ENCODE assay signal across 9 cellular contexts in genomic region chr6:147222160-147222838, GRCh38. TPM values are rescaled to one million over a fixed set of nuclear protein-coding genes. Genes with fewer than 3 reads are reported as not detected.
DNase-seq lines count a peak whose midpoint lies in the region; ATAC-seq and TF ChIP-seq lines count a peak whose summit lies in the region.
"Had no signal": no experiment of that assay in that cellular context is flagged by ENCODE, and none has a peak within 500 bp of the region (broad histone marks: within the 10 kb centered on the region; RNA-seq: fewer than 3 reads in every experiment).

No MANE protein-coding gene starts in this region.

- no peak overlapping the region for H3K9ac ChIP-seq in liver (ENCODE audit: low read depth in 1 of 2, low read length in 2 of 2)

- H3K27me3 ChIP-seq in liver (ENCODE audit: control insufficient read depth in 4 of 4, insufficient read depth in 4 of 4, low read length in 3 of 4) = no peaks in the 10 kb centered on the region
- H3K27me3 ChIP-seq in gastrocnemius medialis = no peaks in the 10 kb centered on the region

- no peak for TF ChIP-seq POLR2A in gastrocnemius medialis (IDR thresholded peaks at IDR 0.05)

- peak; percentile 55 for ATAC-seq in HG03103 (IDR thresholded peaks at IDR 0.05; ENCODE audit: low read depth, unreplicated experiment)
- ATAC-seq in GM19397 (IDR thresholded peaks at IDR 0.05; ENCODE audit: unreplicated experiment) = no peak
- no peak for ATAC-seq in gastrocnemius medialis

- in situ Hi-C loops in astrocyte of the cerebellum (cut with HindIII; ENCODE audit: low sequenced_read_pairs) (no loop called here), gastrocnemius medialis (cut with MboI; ENCODE audit: low sequenced_read_pairs in 4 of 4) (loop anchor here in 1 of 4 donors (25.0 kb wide), 1 partner anchor 1410 kb away; the partner anchor contains the start of gene FBXO30)

- TF ChIP-seq CTCF in astrocyte of the cerebellum (IDR thresholded peaks at IDR 0.05; ENCODE audit: low read depth, low read length, missing control alignments) = peak; percentile 55
- TF ChIP-seq CTCF in liver (IDR thresholded peaks at IDR 0.05; ENCODE audit: low read depth, low read length, missing input control) = peak; percentile 44
- TF ChIP-seq CTCF in gastrocnemius medialis (IDR thresholded peaks at IDR 0.05 in 4 of 5, conservative IDR thresholded peaks at IDR 0.05 in 1 of 5) = peak in 2 of 5 experiments; percentile 26 to 32

- H3K4me3 ChIP-seq in astrocyte of the cerebellum (ENCODE audit: low read depth, low read length) (no peak overlapping the region), liver (ENCODE audit: low read depth in 1 of 3, low read length in 3 of 3) (no peak overlapping the region), gastrocnemius medialis (no peak overlapping the region)

- DNase-seq in D341Med (ENCODE audit: low spot score) (peak; percentile 20), astrocyte of the cerebellum (ENCODE audit: low read depth) (peak; percentile 22), NCI-H446 treated with DMSO at 0.1 percent for 48 hours (lab: John Stamatoyannopoulos, UW) (no peak), gastrocnemius medialis (no peak)
- no peak for DNase-seq in activated CD4-positive, CD25-positive, alpha-beta regulatory T cell treated with anti-CD3 and anti-CD28 coated beads, Interleukin-2, amount 50 U/mL, for 72 hours

- intact Hi-C loops in gastrocnemius medialis (cut with DNase I; ENCODE audit: low total_unique reads) = no loop called here

- 87% methylated on average over 4 of the region's 4 CpGs for WGBS in liver

- H3K9me3 ChIP-seq in liver (ENCODE audit: control insufficient read depth in 4 of 4, low read length in 3 of 4) (no peaks in the 10 kb centered on the region), gastrocnemius medialis (no peaks in the 10 kb centered on the region)

- H3K36me3 ChIP-seq in liver (ENCODE audit: control insufficient read depth in 4 of 4, insufficient read depth in 3 of 4, low read depth in 1 of 4, low read length in 3 of 4) (no peaks in the 10 kb centered on the region), gastrocnemius medialis (no peaks in the 10 kb centered on the region)

- H3K27ac ChIP-seq in liver (ENCODE audit: low read depth in 1 of 2, low read length in 2 of 2) (no peak overlapping the region), gastrocnemius medialis (no peak overlapping the region)
- H3K27ac ChIP-seq: epithelial cell of prostate had no signal

- TF ChIP-seq RAD21 in liver (IDR thresholded peaks at IDR 0.05) = peak; percentile 56 to 70

- no peaks in the 10 kb centered on the region for H3K4me1 ChIP-seq in liver (ENCODE audit: control insufficient read depth in 4 of 4, insufficient read depth in 4 of 4, low read length in 3 of 4)
- H3K4me1 ChIP-seq in gastrocnemius medialis = peaks cover 0 to 16% of the 10 kb centered on the region in 2 donors

TF ChIP-seq in liver, 16 proteins besides CTCF, POLR2A, EP300 and RAD21:
- no peak for TF ChIP-seq TAF1 (conservative IDR thresholded peaks at IDR 0.05)
- TF ChIP-seq EGR1 (IDR thresholded peaks at IDR 0.05; ENCODE audit: low read depth in 2 of 2) = no peak
- no peak for TF ChIP-seq HNF4A (conservative IDR thresholded peaks at IDR 0.05)
- TF ChIP-seq FOXA1 (IDR thresholded peaks at IDR 0.05) = no peak
- no peak for TF ChIP-seq GABPA (IDR thresholded peaks at IDR 0.05 in 1 of 2, conservative IDR thresholded peaks at IDR 0.05 in 1 of 2)
- no peak for TF ChIP-seq YY1 (IDR thresholded peaks at IDR 0.05)
- TF ChIP-seq ATF3 (IDR thresholded peaks at IDR 0.05) = no peak
- TF ChIP-seq NR2F2 (IDR thresholded peaks at IDR 0.05) = no peak

RNA-seq across cellular contexts. Expression of gene STXBP5, which starts 18.1 kb away (rescaled TPM):
- total RNA-seq in liver = 1 to 10 TPM; 7.6 to 8.9 TPM
- polyA plus RNA-seq in liver = 1 to 10 TPM; 1.9 to 2.0 TPM
- total RNA-seq in gastrocnemius medialis = 10 to 100 TPM; 15.6 to 41.3 (median 20.4) TPM

Comparison
In these comparisons a context has a peak if more than half of its experiments do, and no peak if none do; other contexts are left out.
1. DNase-seq: peak in D341Med (single experiment) and astrocyte of the cerebellum (single experiment); none in NCI-H446 treated with DMSO at 0.1 percent for 48 hours (single experiment), gastrocnemius medialis (0 of 2) and activated CD4-positive, CD25-positive, alpha-beta regulatory T cell treated with anti-CD3 and anti-CD28 coated beads, Interleukin-2, amount 50 U/mL, for 72 hours (single experiment).